Comparison of ENCODE assay signal across 19 cellular contexts in the genomic region with DNA sequence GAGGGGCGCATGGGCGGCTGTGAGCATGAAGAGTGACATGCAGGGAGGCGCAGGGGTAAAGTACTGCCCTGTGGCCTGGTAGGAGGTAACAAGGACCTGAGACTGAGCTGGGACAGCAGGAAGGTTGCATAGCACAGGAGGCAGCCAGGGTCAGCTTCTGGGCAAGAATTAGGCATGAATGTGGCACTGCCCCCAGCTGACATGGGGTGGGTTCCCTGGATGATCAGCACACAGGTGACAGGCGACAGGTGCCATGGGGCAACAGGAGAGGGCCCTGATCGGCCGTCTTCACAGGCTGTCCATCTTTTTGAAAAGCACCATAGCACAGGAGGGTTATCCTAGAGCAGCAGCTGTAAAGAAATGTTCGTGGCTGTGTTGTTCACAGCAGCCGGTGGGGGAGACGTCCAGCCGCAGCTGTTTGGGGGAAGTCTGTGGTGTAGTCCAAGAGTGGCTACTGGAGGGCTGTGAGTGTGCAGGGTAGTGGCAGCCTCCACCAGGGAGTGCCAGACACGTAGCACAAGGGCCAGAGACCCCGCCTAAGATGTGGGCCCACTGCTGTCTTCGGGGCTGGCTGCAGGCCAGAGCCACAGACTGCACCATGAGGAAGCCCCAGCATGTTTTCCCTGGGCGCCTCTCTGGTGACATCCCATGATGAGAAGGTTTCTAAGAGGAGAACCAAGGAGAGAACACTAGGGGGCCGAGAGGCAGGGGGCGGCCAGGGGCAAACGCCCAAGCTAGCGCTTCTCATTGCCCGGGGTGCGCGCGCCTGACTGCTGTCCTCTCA. TPM values are rescaled to one million over a fixed set of nuclear protein-coding genes. Genes with fewer than 3 reads are reported as not detected.
DNase-seq lines count a peak whose midpoint lies in the region; ATAC-seq and TF ChIP-seq lines count a peak whose summit lies in the region.
"Had no signal": no experiment of that assay in that cellular context is flagged by ENCODE, and none has a peak within 500 bp of the region (broad histone marks: within the 10 kb centered on the region; RNA-seq: fewer than 3 reads in every experiment).

No MANE protein-coding gene starts in this region.

- H3K4me2 ChIP-seq in BLaER1 treated with 17β-estradiol and CSF1 and Interleukin-3, amounts not matched to agents 10 nM and 100 nM, result peak overlapping the region; percentile 71 to 100 (median 97)
- H3K4me2 ChIP-seq in neuronal stem cell (ENCODE audit: insufficient read depth, low read length, poor library complexity, severe bottlenecking), result no peak overlapping the region
- H3K4me2 ChIP-seq: SK-N-SH had no signal

- no peaks in the 10 kb centered on the region for H3K9me3 Mint-ChIP-seq in HFFc6
- H3K9me3 Mint-ChIP-seq: CD4-positive, CD25-positive, alpha-beta regulatory T cell; IgD-negative memory B cell; stimulated activated naive B cell treated with anti-CD40 and anti-IgM and Interleukin-4, amounts not matched to agents 10 μg/mL and 1 μg/mL and 100 μg/mL, for 72 hours had no signal

- no peak overlapping the region for H2AFZ ChIP-seq in neuronal stem cell (ENCODE audit: low read length)

- no peak overlapping the region for H3K23ac ChIP-seq in neuronal stem cell (ENCODE audit: low read depth, low read length, poor library complexity)

- peaks cover 0 to 5% (median 0%) of the 10 kb centered on the region in 11 experiments; a peak in 3 of 22 replicates for H3K9me3 ChIP-seq in BLaER1 treated with 17β-estradiol and CSF1 and Interleukin-3, amounts not matched to agents 10 nM and 100 nM (replicated peaks in 1 of 11)
- H3K9me3 ChIP-seq in WERI-Rb-1 (ENCODE audit: severe bottlenecking) (peaks cover 5% of the 10 kb centered on the region), neuronal stem cell (replicated peaks in 1 of 2; ENCODE audit: control insufficient read depth in 2 of 2, insufficient read depth in 1 of 2, low read depth in 1 of 2, low read length in 2 of 2) (peaks cover 0 to 5% of the 10 kb centered on the region in 2 donors)
- H3K9me3 ChIP-seq: body of pancreas, SK-N-SH, thoracic aorta, vagina had no signal

- H2BK12ac ChIP-seq in neuronal stem cell (ENCODE audit: low read length), result no peak overlapping the region

- peaks cover 0 to 18% (median 6%) of the 10 kb centered on the region in 11 experiments; a peak in 11 of 22 replicates for H3K36me3 ChIP-seq in BLaER1 treated with 17β-estradiol and CSF1 and Interleukin-3, amounts not matched to agents 10 nM and 100 nM
- H3K36me3 ChIP-seq in WERI-Rb-1 (peaks cover 6% of the 10 kb centered on the region), neuronal stem cell (replicated peaks in 1 of 2; ENCODE audit: control insufficient read depth in 2 of 2, insufficient read depth in 2 of 2, low read length in 2 of 2) (peaks cover 24 to 58% of the 10 kb centered on the region in 2 donors)

- H3K27me3 Mint-ChIP-seq in HFFc6 (ENCODE audit: insufficient read depth), result peaks cover 8% of the 10 kb centered on the region
- H3K27me3 Mint-ChIP-seq: CD4-positive, CD25-positive, alpha-beta regulatory T cell; IgD-negative memory B cell; stimulated activated naive B cell treated with anti-CD40 and anti-IgM and Interleukin-4, amounts not matched to agents 10 μg/mL and 1 μg/mL and 100 μg/mL, for 72 hours had no signal

- no peak overlapping the region for H4K91ac ChIP-seq in neuronal stem cell (ENCODE audit: low read depth, low read length, poor library complexity)

- peaks cover 24% of the 10 kb centered on the region for H3K36me3 Mint-ChIP-seq in HFFc6 (ENCODE audit: low read depth)

- WGBS in neuronal stem cell (ENCODE audit: extremely low coverage in 2 of 2, insufficient read length in 2 of 2, insufficient replicate concordance in 1 of 2), 2 donors, result no CpG with 5 or more reads among the region's 22 CpGs

- peaks cover 59 to 86% (median 84%) of the 10 kb centered on the region in 10 experiments for H3K4me1 ChIP-seq in BLaER1 treated with 17β-estradiol and CSF1 and Interleukin-3, amounts not matched to agents 10 nM and 100 nM
- no peaks in the 10 kb centered on the region for H3K4me1 ChIP-seq in neuronal stem cell (ENCODE audit: control insufficient read depth in 2 of 2, insufficient read depth in 1 of 2, low read depth in 1 of 2, low read length in 2 of 2)
- H3K4me1 ChIP-seq: body of pancreas, vagina had no signal

- H4K20me1 ChIP-seq in BLaER1 treated with 17β-estradiol and CSF1 and Interleukin-3, amounts not matched to agents 10 nM and 100 nM, result peaks cover 0 to 29% (median 14%) of the 10 kb centered on the region in 11 experiments; a peak in 15 of 22 replicates

- no peak overlapping the region for H4K8ac ChIP-seq in neuronal stem cell (ENCODE audit: low read depth, low read length)

- peak overlapping the region in 7 of 10 experiments; percentile 5 to 48 (median 32); a peak in 12 of 20 replicates for H3K4me3 ChIP-seq in BLaER1 treated with 17β-estradiol and CSF1 and Interleukin-3, amounts not matched to agents 10 nM and 100 nM
- H3K4me3 ChIP-seq in WERI-Rb-1 (ENCODE audit: low read depth, low read length), result no peak overlapping the region
- no peak overlapping the region for H3K4me3 ChIP-seq in neuronal stem cell (ENCODE audit: low read length in 2 of 2)
- H3K4me3 ChIP-seq: body of pancreas, thoracic aorta, vagina had no signal

- H3K9ac ChIP-seq in BLaER1 treated with 17β-estradiol and CSF1 and Interleukin-3, amounts not matched to agents 10 nM and 100 nM, result peak overlapping the region; percentile 1 to 81 (median 64); a peak in 17 of 22 replicates
- H3K9ac ChIP-seq in neuronal stem cell (ENCODE audit: low read depth, low read length, poor library complexity), result peak overlapping the region; percentile 21
- H3K9ac ChIP-seq: SK-N-SH had no signal

- TF ChIP-seq CTCF in HFFc6 (IDR thresholded peaks at IDR 0.05), result peak; percentile 10; the same call in 1 of the 2 replicates
- TF ChIP-seq CTCF in WERI-Rb-1 (IDR thresholded peaks at IDR 0.05; ENCODE audit: low read depth, low read length), result no peak

- peak overlapping the region in 9 of 11 experiments; percentile 40 to 92 (median 80); a peak in 19 of 22 replicates for H3K27ac ChIP-seq in BLaER1 treated with 17β-estradiol and CSF1 and Interleukin-3, amounts not matched to agents 10 nM and 100 nM
- H3K27ac ChIP-seq in WERI-Rb-1 (peak overlapping the region; percentile 25), neuronal stem cell (replicated peaks; ENCODE audit: low read length) (no peak overlapping the region)
- H3K27ac ChIP-seq: body of pancreas, thoracic aorta, vagina, VCaP had no signal

- H3K4me3 Mint-ChIP-seq in HFFc6, result no peak overlapping the region
- H3K4me3 Mint-ChIP-seq: CD4-positive, CD25-positive, alpha-beta regulatory T cell; stimulated activated naive B cell treated with anti-CD40 and anti-IgM and Interleukin-4, amounts not matched to agents 10 μg/mL and 1 μg/mL and 100 μg/mL, for 72 hours had no signal

- no peak overlapping the region for H2BK15ac ChIP-seq in neuronal stem cell (ENCODE audit: low read length)

- no peak overlapping the region for H3K27ac Mint-ChIP-seq in HFFc6
- H3K27ac Mint-ChIP-seq: IgD-negative memory B cell had no signal

- H2BK5ac ChIP-seq in neuronal stem cell (ENCODE audit: low read length), result no peak overlapping the region

- no peaks in the 10 kb centered on the region for H3K27me3 ChIP-seq in BLaER1 treated with 17β-estradiol and CSF1 and Interleukin-3, amounts not matched to agents 10 nM and 100 nM
- H3K27me3 ChIP-seq in WERI-Rb-1 (ENCODE audit: insufficient read depth, low read depth, severe bottlenecking), result no peaks in the 10 kb centered on the region
- H3K27me3 ChIP-seq in neuronal stem cell (ENCODE audit: control insufficient read depth in 3 of 3, insufficient read depth in 3 of 3, low read depth in 1 of 3, low read length in 3 of 3), result no peaks in the 10 kb centered on the region
- H3K27me3 ChIP-seq: body of pancreas, vagina had no signal

- peaks cover 10% of the 10 kb centered on the region for H3K79me1 ChIP-seq in neuronal stem cell (ENCODE audit: low read depth, low read length)

- DNase-seq in HFFc6 (no peak), WERI-Rb-1 (no peak), neuronal stem cell (ENCODE audit: low spot score) (no peak), T-helper 9 cell (no peak), NCI-H1048 (lab: John Stamatoyannopoulos, UW) (no peak)
- DNase-seq: activated CD4-positive, alpha-beta T cell treated with anti-CD3 and anti-CD28 coated beads, Interleukin-2, amount 50 U/mL, for 1 hour; body of pancreas; CD4-positive, CD25-positive, alpha-beta regulatory T cell; NCI-H1436; occipital lobe; SK-N-SH; stimulated activated CD4-positive, alpha-beta T cell treated with anti-CD3 and anti-CD28 coated beads, Interleukin-4, amount 100 ng/mL, for 1 hour; stimulated activated naive B cell treated with anti-CD40 and anti-IgM and Interleukin-4, amounts not matched to agents 10 μg/mL and 1 μg/mL and 100 μg/mL, for 72 hours had no signal

- H3K4me1 Mint-ChIP-seq in HFFc6 (ENCODE audit: low read depth), result no peaks in the 10 kb centered on the region
- H3K4me1 Mint-ChIP-seq: stimulated activated naive B cell treated with anti-CD40 and anti-IgM and Interleukin-4, amounts not matched to agents 10 μg/mL and 1 μg/mL and 100 μg/mL, for 72 hours had no signal

- H3K4ac ChIP-seq in neuronal stem cell (ENCODE audit: low read length), result no peak overlapping the region

- H2BK120ac ChIP-seq in neuronal stem cell (ENCODE audit: low read depth, low read length), result no peak overlapping the region

- H3K14ac ChIP-seq in neuronal stem cell (ENCODE audit: low read length), result no peak overlapping the region

- H3K18ac ChIP-seq in neuronal stem cell (ENCODE audit: low read length), result no peak overlapping the region

- no peak overlapping the region for H2AK5ac ChIP-seq in neuronal stem cell (ENCODE audit: low read depth, low read length)

- no peak for ATAC-seq in HG03025 (IDR thresholded peaks at IDR 0.05; ENCODE audit: low FRiP score, unreplicated experiment)
- ATAC-seq: body of pancreas; stimulated activated naive B cell treated with anti-CD40 and anti-IgM and Interleukin-4, amounts not matched to agents 10 μg/mL and 1 μg/mL and 100 μg/mL, for 72 hours had no signal

RNA-seq across cellular contexts. Expression of a gene that starts 8.4 kb away (rescaled TPM):
- total RNA-seq in HFFc6 (2021; fragmentation: NEBNext Ultra II Directional; extraction: Animal tissue kit (Norgen Biotek cat#: 25700)), result 10 to 100 TPM in 2 of 6 experiments, 1 to 10 TPM in 4; 5.9 to 12.3 (median 7.9) TPM
- 6.1 TPM for polyA plus RNA-seq in neuronal stem cell (2013, experiment 1 of 2)
- polyA plus RNA-seq in neuronal stem cell (2013, experiment 2 of 2), result 6.0 TPM

RNA-seq across cellular contexts. Expression of a gene that starts 15.8 kb away (rescaled TPM):
- 10 to 100 TPM; 50.2 to 76.2 (median 73.7) TPM for total RNA-seq in HFFc6 (2021; fragmentation: NEBNext Ultra II Directional; extraction: Animal tissue kit (Norgen Biotek cat#: 25700))
- polyA plus RNA-seq in neuronal stem cell (2013, experiment 1 of 2), result 0.43 TPM
- polyA plus RNA-seq in neuronal stem cell (2013, experiment 2 of 2), result 0.46 TPM
- total RNA-seq: CD4-positive, CD25-positive, alpha-beta regulatory T cell had no signal
- polyA plus RNA-seq: CD4-positive, CD25-positive, alpha-beta regulatory T cell had no signal

RNA-seq across cellular contexts. Expression of a gene that starts 26.9 kb away (rescaled TPM):
- total RNA-seq in HFFc6 (2021; fragmentation: NEBNext Ultra II Directional; extraction: Animal tissue kit (Norgen Biotek cat#: 25700)), result 10 to 100 TPM; 11.6 to 20.3 (median 18.4) TPM
- polyA plus RNA-seq in neuronal stem cell (2013, experiment 1 of 2), result 46.0 TPM
- polyA plus RNA-seq in neuronal stem cell (2013, experiment 2 of 2), result 45.5 TPM

Comparison
In these comparisons a context has a peak if more than half of its experiments do, and no peak if none do; other contexts are left out.
1. H3K4me3 ChIP-seq: peak in BLaER1 treated with 17β-estradiol and CSF1 and Interleukin-3, amounts not matched to agents 10 nM and 100 nM (7 of 10); none in WERI-Rb-1 (single experiment) and neuronal stem cell (0 of 2).